8 cellular contexts compared by ENCODE assay signal in genomic region chr21:27802816-27803475, GRCh38.
DNase-seq lines count a peak whose midpoint lies in the region; ATAC-seq and TF ChIP-seq lines count a peak whose summit lies in the region.

No MANE protein-coding gene starts in this region.

- peak; percentile 41 for DNase-seq in activated CD4-positive, alpha-beta T cell treated with anti-CD3 and anti-CD28 coated beads for 36 hours
- DNase-seq in activated CD4-positive, alpha-beta T cell treated with anti-CD3 and anti-CD28 coated beads, Interleukin-2, amount 50 U/mL, for 4 hours: no peak
- DNase-seq in SKM-1 (lab: John Stamatoyannopoulos, UW; ENCODE audit: unreplicated experiment) (peak; percentile 20), fibroblast of the aortic adventitia (ENCODE audit: low read depth) (peak; percentile 46), gastrocnemius medialis (peak in 1 of 2 donors; percentile 15), RKO (ENCODE audit: low spot score) (no peak), NCI-H345 (lab: John Stamatoyannopoulos, UW) (no peak)

- in situ Hi-C loops in gastrocnemius medialis (cut with MboI; ENCODE audit: low sequenced_read_pairs in 4 of 4): no loop called here

- no peaks in the 10 kb centered on the region for H3K27me3 Mint-ChIP-seq in activated CD4-positive, alpha-beta T cell treated with anti-CD3 and anti-CD28 coated beads for 36 hours

- no peaks in the 10 kb centered on the region for H3K4me1 Mint-ChIP-seq in activated CD4-positive, alpha-beta T cell treated with anti-CD3 and anti-CD28 coated beads for 36 hours

- H3K4me3 ChIP-seq in fibroblast of the aortic adventitia (ENCODE audit: low read depth, low read length): no peak overlapping the region
- H3K4me3 ChIP-seq in gastrocnemius medialis: no peak overlapping the region

- H3K9me3 Mint-ChIP-seq in activated CD4-positive, alpha-beta T cell treated with anti-CD3 and anti-CD28 coated beads for 36 hours (ENCODE audit: low read depth): no peaks in the 10 kb centered on the region

- no peak overlapping the region for H3K4me3 Mint-ChIP-seq in activated CD4-positive, alpha-beta T cell treated with anti-CD3 and anti-CD28 coated beads for 36 hours

- POLR2A ChIA-PET in activated CD4-positive, alpha-beta T cell treated with anti-CD3 and anti-CD28 coated beads for 36 hours (lab: Charles Lee): no interaction called here

- no peaks in the 10 kb centered on the region for H3K36me3 ChIP-seq in gastrocnemius medialis

- ATAC-seq in activated CD4-positive, alpha-beta T cell treated with anti-CD3 and anti-CD28 coated beads for 36 hours: peak; percentile 53
- ATAC-seq in HG03432 (IDR thresholded peaks at IDR 0.05; ENCODE audit: unreplicated experiment) (peak; percentile 94), gastrocnemius medialis (no peak)

- H3K4me1 ChIP-seq in gastrocnemius medialis: no peaks in the 10 kb centered on the region

- no peak overlapping the region for H3K27ac Mint-ChIP-seq in activated CD4-positive, alpha-beta T cell treated with anti-CD3 and anti-CD28 coated beads for 36 hours

- TF ChIP-seq POLR2A in gastrocnemius medialis (IDR thresholded peaks at IDR 0.05): no peak

- H3K36me3 Mint-ChIP-seq in activated CD4-positive, alpha-beta T cell treated with anti-CD3 and anti-CD28 coated beads for 36 hours (ENCODE audit: low read depth): no peaks in the 10 kb centered on the region

- no peak overlapping the region for H3K27ac ChIP-seq in gastrocnemius medialis

- no peaks in the 10 kb centered on the region for H3K9me3 ChIP-seq in gastrocnemius medialis

- TF ChIP-seq CTCF in fibroblast of the aortic adventitia (IDR thresholded peaks at IDR 0.05; ENCODE audit: insufficient read depth, low read length) (peak; percentile 58), gastrocnemius medialis (IDR thresholded peaks at IDR 0.05 in 4 of 5, conservative IDR thresholded peaks at IDR 0.05 in 1 of 5) (peak in 4 of 5 experiments; percentile 14 to 52 (median 34))

- no peaks in the 10 kb centered on the region for H3K27me3 ChIP-seq in gastrocnemius medialis

- intact Hi-C loops in activated CD4-positive, alpha-beta T cell treated with anti-CD3 and anti-CD28 coated beads for 36 hours (cut with DNase I, micrococcal nuclease): loop anchor here (1.0 to 5.0 kb wide), 2 partner anchors 953 to 956 kb away; partner anchors contain the start of gene ADAMTS1 (in 1 of the 2)
- intact Hi-C loops in gastrocnemius medialis (cut with DNase I; ENCODE audit: low total_unique reads): no loop called here

- CTCF ChIA-PET in activated CD4-positive, alpha-beta T cell treated with anti-CD3 and anti-CD28 coated beads for 36 hours (lab: Charles Lee): interaction anchor here (0.5 to 1.7 kb wide), 5 partner anchors 10 to 1215 kb away, joined by 3 read pairs; no protein-coding TSS in a partner anchor

Comparison
In these comparisons a context has a peak if more than half of its experiments do, and no peak if none do; other contexts are left out.
1. DNase-seq: peak in activated CD4-positive, alpha-beta T cell treated with anti-CD3 and anti-CD28 coated beads for 36 hours (single experiment), SKM-1 (single experiment) and fibroblast of the aortic adventitia (single experiment); none in activated CD4-positive, alpha-beta T cell treated with anti-CD3 and anti-CD28 coated beads, Interleukin-2, amount 50 U/mL, for 4 hours (0 of 2), RKO (single experiment) and NCI-H345 (single experiment).
2. ATAC-seq: peak in activated CD4-positive, alpha-beta T cell treated with anti-CD3 and anti-CD28 coated beads for 36 hours (single experiment) and HG03432 (single experiment); none in gastrocnemius medialis (0 of 2).